1 cellular context compared by ENCODE assay signal in the genomic region with DNA sequence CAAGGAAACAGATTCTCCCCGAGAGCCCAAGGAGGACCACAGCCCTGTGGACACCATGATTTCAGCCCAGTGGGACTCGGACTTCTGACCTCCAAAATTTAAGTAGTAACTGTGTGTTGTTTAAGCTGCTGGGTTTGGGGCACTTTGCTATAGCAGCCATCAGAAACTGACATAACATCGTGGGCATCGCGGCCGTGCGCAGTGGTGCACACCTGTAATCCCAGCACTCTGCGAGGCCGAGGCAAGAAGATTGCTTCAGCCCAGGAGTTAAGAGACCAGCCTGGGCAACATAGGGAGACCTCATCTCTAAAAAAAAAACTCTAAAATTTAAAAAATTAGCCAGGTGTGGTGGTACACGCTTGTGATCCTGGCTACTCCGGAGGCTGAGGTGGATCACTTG.
TF ChIP-seq lines count a peak whose summit lies in the region.

No MANE protein-coding gene starts in this region.

TF ChIP-seq in HepG2, 621 proteins besides CTCF, POLR2A, EP300 and RAD21 (continued from another document):
- TF ChIP-seq, protein P1, sequence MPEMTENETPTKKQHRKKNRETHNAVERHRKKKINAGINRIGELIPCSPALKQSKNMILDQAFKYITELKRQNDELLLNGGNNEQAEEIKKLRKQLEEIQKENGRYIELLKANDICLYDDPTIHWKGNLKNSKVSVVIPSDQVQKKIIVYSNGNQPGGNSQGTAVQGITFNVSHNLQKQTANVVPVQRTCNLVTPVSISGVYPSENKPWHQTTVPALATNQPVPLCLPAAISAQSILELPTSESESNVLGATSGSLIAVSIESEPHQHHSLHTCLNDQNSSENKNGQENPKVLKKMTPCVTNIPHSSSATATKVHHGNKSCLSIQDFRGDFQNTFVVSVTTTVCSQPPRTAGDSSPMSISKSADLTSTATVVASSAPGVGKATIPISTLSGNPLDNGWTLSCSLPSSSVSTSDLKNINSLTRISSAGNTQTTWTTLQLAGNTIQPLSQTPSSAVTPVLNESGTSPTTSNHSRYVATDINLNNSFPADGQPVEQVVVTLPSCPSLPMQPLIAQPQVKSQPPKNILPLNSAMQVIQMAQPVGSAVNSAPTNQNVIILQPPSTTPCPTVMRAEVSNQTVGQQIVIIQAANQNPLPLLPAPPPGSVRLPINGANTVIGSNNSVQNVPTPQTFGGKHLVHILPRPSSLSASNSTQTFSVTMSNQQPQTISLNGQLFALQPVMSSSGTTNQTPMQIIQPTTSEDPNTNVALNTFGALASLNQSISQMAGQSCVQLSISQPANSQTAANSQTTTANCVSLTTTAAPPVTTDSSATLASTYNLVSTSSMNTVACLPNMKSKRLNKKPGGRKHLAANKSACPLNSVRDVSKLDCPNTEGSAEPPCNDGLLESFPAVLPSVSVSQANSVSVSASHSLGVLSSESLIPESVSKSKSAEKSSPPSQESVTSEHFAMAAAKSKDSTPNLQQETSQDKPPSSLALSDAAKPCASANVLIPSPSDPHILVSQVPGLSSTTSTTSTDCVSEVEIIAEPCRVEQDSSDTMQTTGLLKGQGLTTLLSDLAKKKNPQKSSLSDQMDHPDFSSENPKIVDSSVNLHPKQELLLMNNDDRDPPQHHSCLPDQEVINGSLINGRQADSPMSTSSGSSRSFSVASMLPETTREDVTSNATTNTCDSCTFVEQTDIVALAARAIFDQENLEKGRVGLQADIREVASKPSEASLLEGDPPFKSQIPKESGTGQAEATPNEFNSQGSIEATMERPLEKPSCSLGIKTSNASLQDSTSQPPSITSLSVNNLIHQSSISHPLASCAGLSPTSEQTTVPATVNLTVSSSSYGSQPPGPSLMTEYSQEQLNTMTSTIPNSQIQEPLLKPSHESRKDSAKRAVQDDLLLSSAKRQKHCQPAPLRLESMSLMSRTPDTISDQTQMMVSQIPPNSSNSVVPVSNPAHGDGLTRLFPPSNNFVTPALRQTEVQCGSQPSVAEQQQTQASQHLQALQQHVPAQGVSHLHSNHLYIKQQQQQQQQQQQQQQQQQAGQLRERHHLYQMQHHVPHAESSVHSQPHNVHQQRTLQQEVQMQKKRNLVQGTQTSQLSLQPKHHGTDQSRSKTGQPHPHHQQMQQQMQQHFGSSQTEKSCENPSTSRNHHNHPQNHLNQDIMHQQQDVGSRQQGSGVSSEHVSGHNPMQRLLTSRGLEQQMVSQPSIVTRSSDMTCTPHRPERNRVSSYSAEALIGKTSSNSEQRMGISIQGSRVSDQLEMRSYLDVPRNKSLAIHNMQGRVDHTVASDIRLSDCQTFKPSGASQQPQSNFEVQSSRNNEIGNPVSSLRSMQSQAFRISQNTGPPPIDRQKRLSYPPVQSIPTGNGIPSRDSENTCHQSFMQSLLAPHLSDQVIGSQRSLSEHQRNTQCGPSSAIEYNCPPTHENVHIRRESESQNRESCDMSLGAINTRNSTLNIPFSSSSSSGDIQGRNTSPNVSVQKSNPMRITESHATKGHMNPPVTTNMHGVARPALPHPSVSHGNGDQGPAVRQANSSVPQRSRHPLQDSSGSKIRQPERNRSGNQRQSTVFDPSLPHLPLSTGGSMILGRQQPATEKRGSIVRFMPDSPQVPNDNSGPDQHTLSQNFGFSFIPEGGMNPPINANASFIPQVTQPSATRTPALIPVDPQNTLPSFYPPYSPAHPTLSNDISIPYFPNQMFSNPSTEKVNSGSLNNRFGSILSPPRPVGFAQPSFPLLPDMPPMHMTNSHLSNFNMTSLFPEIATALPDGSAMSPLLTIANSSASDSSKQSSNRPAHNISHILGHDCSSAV (CRISPR knock-in tag; IDR thresholded peaks at IDR 0.05; ENCODE audit: borderline replicate concordance) = no peak
- TF ChIP-seq, protein P2, sequence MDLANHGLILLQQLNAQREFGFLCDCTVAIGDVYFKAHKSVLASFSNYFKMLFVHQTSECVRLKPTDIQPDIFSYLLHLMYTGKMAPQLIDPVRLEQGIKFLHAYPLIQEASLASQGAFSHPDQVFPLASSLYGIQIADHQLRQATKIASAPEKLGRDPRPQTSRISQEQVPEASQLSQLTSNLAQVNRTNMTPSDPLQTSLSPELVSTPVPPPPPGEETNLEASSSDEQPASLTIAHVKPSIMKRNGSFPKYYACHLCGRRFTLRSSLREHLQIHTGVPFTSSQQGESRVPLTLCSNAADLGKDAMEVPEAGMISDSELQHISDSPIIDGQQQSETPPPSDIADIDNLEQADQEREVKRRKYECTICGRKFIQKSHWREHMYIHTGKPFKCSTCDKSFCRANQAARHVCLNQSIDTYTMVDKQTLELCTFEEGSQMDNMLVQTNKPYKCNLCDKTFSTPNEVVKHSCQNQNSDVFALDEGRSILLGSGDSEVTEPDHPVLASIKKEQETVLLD (CRISPR knock-in tag; IDR thresholded peaks at IDR 0.05; ENCODE audit: low read depth) = no peak
- TF ChIP-seq, protein P3, sequence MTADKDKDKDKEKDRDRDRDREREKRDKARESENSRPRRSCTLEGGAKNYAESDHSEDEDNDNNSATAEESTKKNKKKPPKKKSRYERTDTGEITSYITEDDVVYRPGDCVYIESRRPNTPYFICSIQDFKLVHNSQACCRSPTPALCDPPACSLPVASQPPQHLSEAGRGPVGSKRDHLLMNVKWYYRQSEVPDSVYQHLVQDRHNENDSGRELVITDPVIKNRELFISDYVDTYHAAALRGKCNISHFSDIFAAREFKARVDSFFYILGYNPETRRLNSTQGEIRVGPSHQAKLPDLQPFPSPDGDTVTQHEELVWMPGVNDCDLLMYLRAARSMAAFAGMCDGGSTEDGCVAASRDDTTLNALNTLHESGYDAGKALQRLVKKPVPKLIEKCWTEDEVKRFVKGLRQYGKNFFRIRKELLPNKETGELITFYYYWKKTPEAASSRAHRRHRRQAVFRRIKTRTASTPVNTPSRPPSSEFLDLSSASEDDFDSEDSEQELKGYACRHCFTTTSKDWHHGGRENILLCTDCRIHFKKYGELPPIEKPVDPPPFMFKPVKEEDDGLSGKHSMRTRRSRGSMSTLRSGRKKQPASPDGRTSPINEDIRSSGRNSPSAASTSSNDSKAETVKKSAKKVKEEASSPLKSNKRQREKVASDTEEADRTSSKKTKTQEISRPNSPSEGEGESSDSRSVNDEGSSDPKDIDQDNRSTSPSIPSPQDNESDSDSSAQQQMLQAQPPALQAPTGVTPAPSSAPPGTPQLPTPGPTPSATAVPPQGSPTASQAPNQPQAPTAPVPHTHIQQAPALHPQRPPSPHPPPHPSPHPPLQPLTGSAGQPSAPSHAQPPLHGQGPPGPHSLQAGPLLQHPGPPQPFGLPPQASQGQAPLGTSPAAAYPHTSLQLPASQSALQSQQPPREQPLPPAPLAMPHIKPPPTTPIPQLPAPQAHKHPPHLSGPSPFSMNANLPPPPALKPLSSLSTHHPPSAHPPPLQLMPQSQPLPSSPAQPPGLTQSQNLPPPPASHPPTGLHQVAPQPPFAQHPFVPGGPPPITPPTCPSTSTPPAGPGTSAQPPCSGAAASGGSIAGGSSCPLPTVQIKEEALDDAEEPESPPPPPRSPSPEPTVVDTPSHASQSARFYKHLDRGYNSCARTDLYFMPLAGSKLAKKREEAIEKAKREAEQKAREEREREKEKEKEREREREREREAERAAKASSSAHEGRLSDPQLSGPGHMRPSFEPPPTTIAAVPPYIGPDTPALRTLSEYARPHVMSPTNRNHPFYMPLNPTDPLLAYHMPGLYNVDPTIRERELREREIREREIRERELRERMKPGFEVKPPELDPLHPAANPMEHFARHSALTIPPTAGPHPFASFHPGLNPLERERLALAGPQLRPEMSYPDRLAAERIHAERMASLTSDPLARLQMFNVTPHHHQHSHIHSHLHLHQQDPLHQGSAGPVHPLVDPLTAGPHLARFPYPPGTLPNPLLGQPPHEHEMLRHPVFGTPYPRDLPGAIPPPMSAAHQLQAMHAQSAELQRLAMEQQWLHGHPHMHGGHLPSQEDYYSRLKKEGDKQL (CRISPR knock-in tag; IDR thresholded peaks at IDR 0.05; ENCODE audit: low read depth) = no peak
- TF ChIP-seq CENPT (CRISPR knock-in tag; IDR thresholded peaks at IDR 0.05; ENCODE audit: low read depth) = no peak
- TF ChIP-seq, protein P4, sequence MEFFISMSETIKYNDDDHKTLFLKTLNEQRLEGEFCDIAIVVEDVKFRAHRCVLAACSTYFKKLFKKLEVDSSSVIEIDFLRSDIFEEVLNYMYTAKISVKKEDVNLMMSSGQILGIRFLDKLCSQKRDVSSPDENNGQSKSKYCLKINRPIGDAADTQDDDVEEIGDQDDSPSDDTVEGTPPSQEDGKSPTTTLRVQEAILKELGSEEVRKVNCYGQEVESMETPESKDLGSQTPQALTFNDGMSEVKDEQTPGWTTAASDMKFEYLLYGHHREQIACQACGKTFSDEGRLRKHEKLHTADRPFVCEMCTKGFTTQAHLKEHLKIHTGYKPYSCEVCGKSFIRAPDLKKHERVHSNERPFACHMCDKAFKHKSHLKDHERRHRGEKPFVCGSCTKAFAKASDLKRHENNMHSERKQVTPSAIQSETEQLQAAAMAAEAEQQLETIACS (CRISPR knock-in tag; IDR thresholded peaks at IDR 0.05) = no peak
- TF ChIP-seq ERF (CRISPR knock-in tag; IDR thresholded peaks at IDR 0.05) = no peak
- TF ChIP-seq, protein P5, sequence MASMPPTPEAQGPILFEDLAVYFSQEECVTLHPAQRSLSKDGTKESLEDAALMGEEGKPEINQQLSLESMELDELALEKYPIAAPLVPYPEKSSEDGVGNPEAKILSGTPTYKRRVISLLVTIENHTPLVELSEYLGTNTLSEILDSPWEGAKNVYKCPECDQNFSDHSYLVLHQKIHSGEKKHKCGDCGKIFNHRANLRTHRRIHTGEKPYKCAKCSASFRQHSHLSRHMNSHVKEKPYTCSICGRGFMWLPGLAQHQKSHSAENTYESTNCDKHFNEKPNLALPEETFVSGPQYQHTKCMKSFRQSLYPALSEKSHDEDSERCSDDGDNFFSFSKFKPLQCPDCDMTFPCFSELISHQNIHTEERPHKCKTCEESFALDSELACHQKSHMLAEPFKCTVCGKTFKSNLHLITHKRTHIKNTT (CRISPR knock-in tag; IDR thresholded peaks at IDR 0.05) = no peak
- TF ChIP-seq ELF3 (CRISPR knock-in tag; IDR thresholded peaks at IDR 0.05) = no peak
- TF ChIP-seq ZNF224 (CRISPR knock-in tag; IDR thresholded peaks at IDR 0.05) = no peak
- TF ChIP-seq ZFP36L2 (CRISPR knock-in tag; IDR thresholded peaks at IDR 0.05) = no peak
- TF ChIP-seq, protein P6, sequence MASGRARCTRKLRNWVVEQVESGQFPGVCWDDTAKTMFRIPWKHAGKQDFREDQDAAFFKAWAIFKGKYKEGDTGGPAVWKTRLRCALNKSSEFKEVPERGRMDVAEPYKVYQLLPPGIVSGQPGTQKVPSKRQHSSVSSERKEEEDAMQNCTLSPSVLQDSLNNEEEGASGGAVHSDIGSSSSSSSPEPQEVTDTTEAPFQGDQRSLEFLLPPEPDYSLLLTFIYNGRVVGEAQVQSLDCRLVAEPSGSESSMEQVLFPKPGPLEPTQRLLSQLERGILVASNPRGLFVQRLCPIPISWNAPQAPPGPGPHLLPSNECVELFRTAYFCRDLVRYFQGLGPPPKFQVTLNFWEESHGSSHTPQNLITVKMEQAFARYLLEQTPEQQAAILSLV (CRISPR knock-in tag; IDR thresholded peaks at IDR 0.05; ENCODE audit: borderline replicate concordance) = no peak
- no peak for TF ChIP-seq ZNF790 (CRISPR knock-in tag; IDR thresholded peaks at IDR 0.05; ENCODE audit: borderline replicate concordance)
- TF ChIP-seq, protein P7, sequence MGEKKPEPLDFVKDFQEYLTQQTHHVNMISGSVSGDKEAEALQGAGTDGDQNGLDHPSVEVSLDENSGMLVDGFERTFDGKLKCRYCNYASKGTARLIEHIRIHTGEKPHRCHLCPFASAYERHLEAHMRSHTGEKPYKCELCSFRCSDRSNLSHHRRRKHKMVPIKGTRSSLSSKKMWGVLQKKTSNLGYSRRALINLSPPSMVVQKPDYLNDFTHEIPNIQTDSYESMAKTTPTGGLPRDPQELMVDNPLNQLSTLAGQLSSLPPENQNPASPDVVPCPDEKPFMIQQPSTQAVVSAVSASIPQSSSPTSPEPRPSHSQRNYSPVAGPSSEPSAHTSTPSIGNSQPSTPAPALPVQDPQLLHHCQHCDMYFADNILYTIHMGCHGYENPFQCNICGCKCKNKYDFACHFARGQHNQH (CRISPR knock-in tag; IDR thresholded peaks at IDR 0.05) = no peak
